1 cellular context compared by ENCODE assay signal in the genomic region with DNA sequence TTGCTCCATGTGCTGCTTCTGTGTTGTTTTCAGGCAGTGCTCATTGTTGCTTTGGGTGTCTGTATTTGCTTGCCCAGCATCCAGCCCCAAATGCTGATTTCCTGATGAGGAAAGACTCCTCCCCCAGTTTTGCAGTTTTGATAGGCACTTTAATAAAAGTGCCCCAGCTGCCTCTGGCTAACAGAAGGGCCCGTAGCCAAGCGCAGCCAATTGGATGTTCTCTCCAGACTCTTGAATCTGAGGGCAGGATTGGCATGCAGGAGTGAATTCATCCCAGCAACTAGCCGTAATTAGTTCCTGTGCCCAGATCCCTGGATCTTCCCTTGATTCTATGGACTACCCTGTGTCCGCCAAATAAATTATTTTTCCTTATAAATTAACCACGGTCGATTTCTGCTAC.
TF ChIP-seq lines count a peak whose summit lies in the region.

No MANE protein-coding gene starts in this region.

TF ChIP-seq in H1, 55 proteins besides CTCF, POLR2A, EP300 and RAD21:
- TF ChIP-seq CBX8 (IDR thresholded peaks at IDR 0.05; ENCODE audit: borderline replicate concordance, low read depth, low read length) (no peak), SRF (IDR thresholded peaks at IDR 0.05; ENCODE audit: low read depth, low read length) (no peak), GTF2F1 (IDR thresholded peaks at IDR 0.05; ENCODE audit: borderline replicate concordance, low read depth, low read length) (no peak), SP2 (IDR thresholded peaks at IDR 0.05; ENCODE audit: low read length) (no peak), BACH1 (IDR thresholded peaks at IDR 0.05; ENCODE audit: low read length) (no peak), YY1 (IDR thresholded peaks at IDR 0.05; ENCODE audit: low read depth, low read length) (no peak)
